ENCODE assay signal across 17 cellular contexts in genomic region chr6:39553029-39553428, GRCh38.
DNase-seq lines count a peak whose midpoint lies in the region; ATAC-seq and TF ChIP-seq lines count a peak whose summit lies in the region.
"Had no signal": no experiment of that assay in that cellular context is flagged by ENCODE, and none has a peak within 500 bp of the region (broad histone marks: within the 10 kb centered on the region; RNA-seq: fewer than 3 reads in every experiment).

No MANE protein-coding gene starts in this region.

- H3K9me3 ChIP-seq in GM23248 (ENCODE audit: low read depth) (no peaks in the 10 kb centered on the region), prostate gland (no peaks in the 10 kb centered on the region)
- H3K9me3 ChIP-seq: BE2C had no signal

- peak overlapping the region; percentile 35 for H3K4me2 ChIP-seq in GM23248 (ENCODE audit: unreplicated experiment)
- H3K4me2 ChIP-seq in mesendoderm (ENCODE audit: low read length): no peak overlapping the region

- H4K5ac ChIP-seq in mesendoderm (ENCODE audit: low read length): no peak overlapping the region

- no peak overlapping the region for H3K27ac Mint-ChIP-seq in WTC11
- H3K27ac Mint-ChIP-seq: CD8-positive, alpha-beta T cell; HFFc6 had no signal

- H3K79me1 ChIP-seq in mesendoderm (ENCODE audit: low read length): no peaks in the 10 kb centered on the region

- H3K4me1 Mint-ChIP-seq in WTC11: peaks cover 34% of the 10 kb centered on the region

- H3K27me3 ChIP-seq in GM23248 (replicated peaks; ENCODE audit: insufficient read depth) (no peaks in the 10 kb centered on the region), mesendoderm (ENCODE audit: insufficient read depth, low read length, poor library complexity) (no peaks in the 10 kb centered on the region), prostate gland (replicated peaks; ENCODE audit: insufficient read depth) (no peaks in the 10 kb centered on the region)
- H3K27me3 ChIP-seq: BE2C had no signal

- intact Hi-C loops in prostate gland (cut with DNase I): no loop called here

- H2AK5ac ChIP-seq in mesendoderm (ENCODE audit: low read length): no peak overlapping the region

- H3K4me3 Mint-ChIP-seq in WTC11: no peak overlapping the region
- H3K4me3 Mint-ChIP-seq: CD8-positive, alpha-beta T cell; HFFc6 had no signal

- H3K9me3 Mint-ChIP-seq in WTC11: no peaks in the 10 kb centered on the region
- H3K9me3 Mint-ChIP-seq: CD8-positive, alpha-beta T cell had no signal

- H3K4me1 ChIP-seq in GM23248 (ENCODE audit: insufficient read depth) (peaks cover 17% of the 10 kb centered on the region), mesendoderm (ENCODE audit: control insufficient read depth, low read depth, low read length) (no peaks in the 10 kb centered on the region), prostate gland (replicated peaks) (no peaks in the 10 kb centered on the region)
- H3K4me1 ChIP-seq: BE2C had no signal

- H4K8ac ChIP-seq in mesendoderm (ENCODE audit: low read depth, low read length): no peak overlapping the region

- H3K4ac ChIP-seq in mesendoderm (ENCODE audit: low read depth, low read length): no peak overlapping the region

- H2BK120ac ChIP-seq in mesendoderm (ENCODE audit: low read depth, low read length): no peak overlapping the region

- TF ChIP-seq POLR2A in prostate gland (IDR thresholded peaks at IDR 0.05): no peak

- DNase-seq in GM23248: peak; percentile 10
- no peak for DNase-seq in WTC11 (ENCODE audit: low spot score)
- peak; percentile 76 for DNase-seq in choroid plexus epithelial cell (ENCODE audit: low read depth)
- DNase-seq in mesendoderm: peak; percentile 47
- DNase-seq in prostate gland (ENCODE audit: low spot score): no peak
- DNase-seq in amniotic stem cell (lab: John Stamatoyannopoulos, UW): no peak
- DNase-seq: 8988T; BE2C; CD8-positive, alpha-beta T cell; COR-L47; DMS153; EL; HCEC 1CT; HFFc6; IMR-90 had no signal

- no peaks in the 10 kb centered on the region for H4K20me1 ChIP-seq in GM23248 (ENCODE audit: insufficient read depth)

- H3F3A ChIP-seq in GM23248 (ENCODE audit: insufficient read depth): peaks cover 13% of the 10 kb centered on the region; the same call in 1 of the 2 replicates

- no peak overlapping the region for H3K18ac ChIP-seq in mesendoderm (ENCODE audit: low read length)

- TF ChIP-seq CTCF in WTC11 (IDR thresholded peaks at IDR 0.05) (no peak), choroid plexus epithelial cell (conservative IDR thresholded peaks at IDR 0.05; ENCODE audit: low read depth, low read length) (no peak), prostate gland (IDR thresholded peaks at IDR 0.05) (no peak)

- H3K9ac ChIP-seq in GM23248 (no peak overlapping the region), mesendoderm (ENCODE audit: low read length) (no peak overlapping the region)

- no peaks in the 10 kb centered on the region for H3K79me2 ChIP-seq in GM23248 (ENCODE audit: insufficient read depth)
- no peaks in the 10 kb centered on the region for H3K79me2 ChIP-seq in mesendoderm (ENCODE audit: control insufficient read depth, insufficient read depth, low read length)

- POLR2A ChIA-PET in WTC11 (lab: Charles Lee): no interaction called here

- H3K27ac ChIP-seq in GM23248 (no peak overlapping the region), mesendoderm (ENCODE audit: low read depth, low read length) (no peak overlapping the region), prostate gland (no peak overlapping the region)
- H3K27ac ChIP-seq: C4-2B had no signal

- ATAC-seq in WTC11: peak; percentile 51
- ATAC-seq in GM18870 (IDR thresholded peaks at IDR 0.05; ENCODE audit: unreplicated experiment): no peak
- ATAC-seq: CD8-positive, alpha-beta T cell had no signal

- H2AFZ ChIP-seq in GM23248: no peak overlapping the region

- CTCF ChIA-PET in WTC11 (lab: Charles Lee): interaction anchor here (1.5 to 1.9 kb wide), 3 partner anchors 38 to 191 kb away, joined by 4 to 7 read pairs (median 5); no protein-coding TSS in a partner anchor

- no peak overlapping the region for H2BK15ac ChIP-seq in mesendoderm (replicated peaks; ENCODE audit: low read depth)

- H3K27me3 Mint-ChIP-seq in WTC11 (ENCODE audit: low read depth): peaks cover 12% of the 10 kb centered on the region

- H3K36me3 ChIP-seq in GM23248 (ENCODE audit: low read depth) (no peaks in the 10 kb centered on the region), mesendoderm (ENCODE audit: control insufficient read depth, insufficient read depth, low read length) (no peaks in the 10 kb centered on the region), prostate gland (no peaks in the 10 kb centered on the region)
- H3K36me3 ChIP-seq: BE2C had no signal

- no peak overlapping the region for H2BK5ac ChIP-seq in mesendoderm (ENCODE audit: low read length)

- no peaks in the 10 kb centered on the region for H3K9me2 ChIP-seq in GM23248 (ENCODE audit: insufficient read depth)

- in situ Hi-C loops in GM23248 (cut with MboI): no loop called here

- no peak overlapping the region for H3K23ac ChIP-seq in mesendoderm (ENCODE audit: low read length)

- H3K4me3 ChIP-seq in GM23248 (no peak overlapping the region), choroid plexus epithelial cell (ENCODE audit: low read depth, low read length) (no peak overlapping the region), mesendoderm (ENCODE audit: low read length) (no peak overlapping the region), prostate gland (no peak overlapping the region)

- no peaks in the 10 kb centered on the region for H3K36me3 Mint-ChIP-seq in WTC11
- H3K36me3 Mint-ChIP-seq: CD8-positive, alpha-beta T cell had no signal

- no peak overlapping the region for H3K56ac ChIP-seq in mesendoderm (ENCODE audit: low read length)

TF ChIP-seq in WTC11, 78 proteins besides CTCF, POLR2A, EP300 and RAD21 (continues in another document):
- no peak for TF ChIP-seq ZNF532 (CRISPR knock-in tag; IDR thresholded peaks at IDR 0.05; ENCODE audit: borderline replicate concordance)
- TF ChIP-seq FOXJ3 (CRISPR knock-in tag; IDR thresholded peaks at IDR 0.05; ENCODE audit: borderline replicate concordance): no peak
- TF ChIP-seq ZNF512 (CRISPR knock-in tag; IDR thresholded peaks at IDR 0.05; ENCODE audit: borderline replicate concordance): no peak
- TF ChIP-seq OVOL2 (CRISPR knock-in tag; IDR thresholded peaks at IDR 0.05; ENCODE audit: borderline replicate concordance): no peak
- no peak for TF ChIP-seq GRHL2 (CRISPR knock-in tag; IDR thresholded peaks at IDR 0.05; ENCODE audit: insufficient replicate concordance, severe bottlenecking)
- no peak for TF ChIP-seq CBFB (CRISPR knock-in tag; IDR thresholded peaks at IDR 0.05; ENCODE audit: low read depth)
- TF ChIP-seq, protein P1, sequence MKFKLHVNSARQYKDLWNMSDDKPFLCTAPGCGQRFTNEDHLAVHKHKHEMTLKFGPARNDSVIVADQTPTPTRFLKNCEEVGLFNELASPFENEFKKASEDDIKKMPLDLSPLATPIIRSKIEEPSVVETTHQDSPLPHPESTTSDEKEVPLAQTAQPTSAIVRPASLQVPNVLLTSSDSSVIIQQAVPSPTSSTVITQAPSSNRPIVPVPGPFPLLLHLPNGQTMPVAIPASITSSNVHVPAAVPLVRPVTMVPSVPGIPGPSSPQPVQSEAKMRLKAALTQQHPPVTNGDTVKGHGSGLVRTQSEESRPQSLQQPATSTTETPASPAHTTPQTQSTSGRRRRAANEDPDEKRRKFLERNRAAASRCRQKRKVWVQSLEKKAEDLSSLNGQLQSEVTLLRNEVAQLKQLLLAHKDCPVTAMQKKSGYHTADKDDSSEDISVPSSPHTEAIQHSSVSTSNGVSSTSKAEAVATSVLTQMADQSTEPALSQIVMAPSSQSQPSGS (CRISPR knock-in tag; IDR thresholded peaks at IDR 0.05; ENCODE audit: borderline replicate concordance, low read depth): no peak
- TF ChIP-seq MYBL2 (CRISPR knock-in tag; IDR thresholded peaks at IDR 0.05): no peak
- TF ChIP-seq NR3C1 (CRISPR knock-in tag; conservative IDR thresholded peaks at IDR 0.05; ENCODE audit: low read depth): no peak
- TF ChIP-seq HMGA2 (CRISPR knock-in tag; IDR thresholded peaks at IDR 0.05): no peak

Comparison
In these comparisons a context has a peak if more than half of its experiments do, and no peak if none do; other contexts are left out.
1. DNase-seq: peak in GM23248 (single experiment), choroid plexus epithelial cell (single experiment) and mesendoderm (single experiment); none in WTC11 (single experiment), prostate gland (single experiment) and amniotic stem cell (single experiment).